ENCODE assay signal across 18 cellular contexts in the genomic region with DNA sequence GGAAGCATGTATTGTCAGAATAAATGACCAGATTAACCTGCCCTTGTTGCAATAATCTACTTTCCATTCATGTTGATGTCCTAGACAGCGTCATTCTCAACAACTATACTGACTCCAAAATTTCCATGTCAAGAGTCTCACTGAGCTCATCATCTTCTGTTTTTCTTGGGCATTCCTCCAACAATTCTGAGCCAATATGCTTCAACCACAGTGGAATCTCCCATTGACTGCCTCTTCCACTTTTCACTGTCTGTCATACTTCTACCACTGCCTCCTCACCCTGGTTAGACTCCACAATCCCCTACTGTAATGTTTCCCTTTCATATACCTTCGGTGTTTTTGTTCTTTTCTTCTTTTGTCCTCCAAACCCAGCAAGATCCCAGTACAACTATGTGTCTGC.
DNase-seq lines count a peak whose midpoint lies in the region; ATAC-seq, FAIRE-seq and TF ChIP-seq lines count a peak whose summit lies in the region.
"Had no signal": no experiment of that assay in that cellular context is flagged by ENCODE, and none has a peak within 500 bp of the region (broad histone marks: within the 10 kb centered on the region; RNA-seq: fewer than 3 reads in every experiment).

No MANE protein-coding gene starts in this region.

- peak overlapping the region; percentile 40 to 69; a peak in 5 of 6 replicates for H3K27ac ChIP-seq in A549
- H3K27ac ChIP-seq: lower lobe of right lung, sigmoid colon had no signal

- POLR2A ChIA-PET in A549 (lab: Yijun Ruan, JAX): no interaction called here

- H3K4me3 ChIP-seq in A549: no peak overlapping the region
- H3K4me3 ChIP-seq in astrocyte of the cerebellum (ENCODE audit: low read depth, low read length): no peak overlapping the region
- H3K4me3 ChIP-seq: lower lobe of right lung, sigmoid colon had no signal

- TF ChIP-seq CTCF in A549 (IDR thresholded peaks at IDR 0.05) (no peak), astrocyte of the cerebellum (IDR thresholded peaks at IDR 0.05; ENCODE audit: low read depth, low read length, missing control alignments) (no peak)

- H3K9me3 ChIP-seq in A549: peaks cover 12% of the 10 kb centered on the region
- H3K9me3 ChIP-seq: lower lobe of right lung, sigmoid colon had no signal

- H3K4me2 ChIP-seq in A549: no peak overlapping the region

- TF ChIP-seq RAD21 in A549 (conservative IDR thresholded peaks at IDR 0.05 in 1 of 2, IDR thresholded peaks at IDR 0.05 in 1 of 2): no peak

- ATAC-seq in A549: no peak; a peak in 1 of 6 replicates
- ATAC-seq in HG02642 (IDR thresholded peaks at IDR 0.05; ENCODE audit: poor library complexity, unreplicated experiment): no peak
- ATAC-seq: activated CD4-positive, CD25-positive, alpha-beta regulatory T cell treated with anti-CD3 and anti-CD28 coated beads, Interleukin-2, amount 50 U/mL, for 24 hours; lower lobe of right lung; T-helper 17 cell had no signal

- no peak for TF ChIP-seq POLR2A in A549 (IDR thresholded peaks at IDR 0.05; ENCODE audit: low read length)

- in situ Hi-C loops in astrocyte of the cerebellum (cut with HindIII; ENCODE audit: low sequenced_read_pairs): no loop called here

- WGBS in A549 (ENCODE audit: missing lambda C conversion rate): 86% methylated on average over 2 of the region's 2 CpGs

- FAIRE-seq in A549 (lab: Jason Lieb, UNC): no peak

- TF ChIP-seq EP300 in A549 (IDR thresholded peaks at IDR 0.05): no peak

- CTCF ChIA-PET in A549 (lab: Yijun Ruan, JAX): no interaction called here

- H3K4me1 ChIP-seq in A549: peaks cover 27% of the 10 kb centered on the region
- H3K4me1 ChIP-seq: lower lobe of right lung had no signal

- DNase-seq in A549 (ENCODE audit: low read depth in 1 of 2, low spot score in 1 of 2): no peak
- DNase-seq in GM04504 (ENCODE audit: low read depth): peak; percentile 76
- DNase-seq in astrocyte of the cerebellum (ENCODE audit: low read depth): peak; percentile 65
- DNase-seq in glomerular visceral epithelial cell (ENCODE audit: extremely low spot score): peak; percentile 83
- DNase-seq in NCI-H2081 (lab: John Stamatoyannopoulos, UW): no peak
- no peak for DNase-seq in activated CD4-positive, alpha-beta T cell treated with anti-CD3 and anti-CD28 coated beads for 1 hour
- DNase-seq in mucosa of gallbladder (ENCODE audit: low spot score): no peak
- DNase-seq: activated naive CD4-positive, alpha-beta T cell treated with anti-CD3 and anti-CD28 coated beads, Interleukin-2, amount 10 ng/mL, durations not matched to agents 7 days and 5 days; DMS79 treated with DMSO at 0.1 percent for 48 hours; lower lobe of right lung; NCI-H1930; NCI-H748 treated with DMSO at 0.1 percent for 48 hours; nephron progenitor cell; sigmoid colon; stimulated activated naive CD4-positive, alpha-beta T cell; T-helper 17 cell had no signal

TF ChIP-seq in A549, 52 proteins besides CTCF, POLR2A, EP300 and RAD21:
- TF ChIP-seq, protein P1, sequence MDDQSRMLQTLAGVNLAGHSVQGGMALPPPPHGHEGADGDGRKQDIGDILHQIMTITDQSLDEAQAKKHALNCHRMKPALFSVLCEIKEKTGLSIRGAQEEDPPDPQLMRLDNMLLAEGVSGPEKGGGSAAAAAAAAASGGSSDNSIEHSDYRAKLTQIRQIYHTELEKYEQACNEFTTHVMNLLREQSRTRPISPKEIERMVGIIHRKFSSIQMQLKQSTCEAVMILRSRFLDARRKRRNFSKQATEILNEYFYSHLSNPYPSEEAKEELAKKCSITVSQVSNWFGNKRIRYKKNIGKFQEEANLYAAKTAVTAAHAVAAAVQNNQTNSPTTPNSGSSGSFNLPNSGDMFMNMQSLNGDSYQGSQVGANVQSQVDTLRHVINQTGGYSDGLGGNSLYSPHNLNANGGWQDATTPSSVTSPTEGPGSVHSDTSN (IDR thresholded peaks at IDR 0.05): no peak
- TF ChIP-seq KDM5A (IDR thresholded peaks at IDR 0.05) (no peak), HDAC2 (IDR thresholded peaks at IDR 0.05) (no peak), CEBPB (IDR thresholded peaks at IDR 0.05) (no peak), JUN (IDR thresholded peaks at IDR 0.05) (no peak), EHMT2 (IDR thresholded peaks at IDR 0.05; ENCODE audit: low read depth) (no peak), SMC3 (IDR thresholded peaks at IDR 0.05) (no peak), BHLHE40 (IDR thresholded peaks at IDR 0.05; ENCODE audit: low read depth, low read length) (no peak), NFE2L2 (conservative IDR thresholded peaks at IDR 0.05; ENCODE audit: low read length) (no peak), JUNB (IDR thresholded peaks at IDR 0.05) (no peak), PHF8 (IDR thresholded peaks at IDR 0.05; ENCODE audit: borderline replicate concordance, low read depth) (no peak), RFX5 (IDR thresholded peaks at IDR 0.05) (no peak), TFCP2L1 (CRISPR knock-in tag; IDR thresholded peaks at IDR 0.05) (no peak), ZNF302 (CRISPR knock-in tag; IDR thresholded peaks at IDR 0.05) (no peak)
- TF ChIP-seq, protein P2, sequence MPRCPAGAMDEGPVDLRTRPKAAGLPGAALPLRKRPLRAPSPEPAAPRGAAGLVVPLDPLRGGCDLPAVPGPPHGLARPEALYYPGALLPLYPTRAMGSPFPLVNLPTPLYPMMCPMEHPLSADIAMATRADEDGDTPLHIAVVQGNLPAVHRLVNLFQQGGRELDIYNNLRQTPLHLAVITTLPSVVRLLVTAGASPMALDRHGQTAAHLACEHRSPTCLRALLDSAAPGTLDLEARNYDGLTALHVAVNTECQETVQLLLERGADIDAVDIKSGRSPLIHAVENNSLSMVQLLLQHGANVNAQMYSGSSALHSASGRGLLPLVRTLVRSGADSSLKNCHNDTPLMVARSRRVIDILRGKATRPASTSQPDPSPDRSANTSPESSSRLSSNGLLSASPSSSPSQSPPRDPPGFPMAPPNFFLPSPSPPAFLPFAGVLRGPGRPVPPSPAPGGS (IDR thresholded peaks at IDR 0.05): no peak
- TF ChIP-seq, protein P3, sequence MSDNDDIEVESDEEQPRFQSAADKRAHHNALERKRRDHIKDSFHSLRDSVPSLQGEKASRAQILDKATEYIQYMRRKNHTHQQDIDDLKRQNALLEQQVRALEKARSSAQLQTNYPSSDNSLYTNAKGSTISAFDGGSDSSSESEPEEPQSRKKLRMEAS (IDR thresholded peaks at IDR 0.05): no peak
- TF ChIP-seq, protein P4, sequence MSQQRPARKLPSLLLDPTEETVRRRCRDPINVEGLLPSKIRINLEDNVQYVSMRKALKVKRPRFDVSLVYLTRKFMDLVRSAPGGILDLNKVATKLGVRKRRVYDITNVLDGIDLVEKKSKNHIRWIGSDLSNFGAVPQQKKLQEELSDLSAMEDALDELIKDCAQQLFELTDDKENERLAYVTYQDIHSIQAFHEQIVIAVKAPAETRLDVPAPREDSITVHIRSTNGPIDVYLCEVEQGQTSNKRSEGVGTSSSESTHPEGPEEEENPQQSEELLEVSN (IDR thresholded peaks at IDR 0.05; ENCODE audit: borderline replicate concordance, low read depth): no peak
- TF ChIP-seq, protein P5, sequence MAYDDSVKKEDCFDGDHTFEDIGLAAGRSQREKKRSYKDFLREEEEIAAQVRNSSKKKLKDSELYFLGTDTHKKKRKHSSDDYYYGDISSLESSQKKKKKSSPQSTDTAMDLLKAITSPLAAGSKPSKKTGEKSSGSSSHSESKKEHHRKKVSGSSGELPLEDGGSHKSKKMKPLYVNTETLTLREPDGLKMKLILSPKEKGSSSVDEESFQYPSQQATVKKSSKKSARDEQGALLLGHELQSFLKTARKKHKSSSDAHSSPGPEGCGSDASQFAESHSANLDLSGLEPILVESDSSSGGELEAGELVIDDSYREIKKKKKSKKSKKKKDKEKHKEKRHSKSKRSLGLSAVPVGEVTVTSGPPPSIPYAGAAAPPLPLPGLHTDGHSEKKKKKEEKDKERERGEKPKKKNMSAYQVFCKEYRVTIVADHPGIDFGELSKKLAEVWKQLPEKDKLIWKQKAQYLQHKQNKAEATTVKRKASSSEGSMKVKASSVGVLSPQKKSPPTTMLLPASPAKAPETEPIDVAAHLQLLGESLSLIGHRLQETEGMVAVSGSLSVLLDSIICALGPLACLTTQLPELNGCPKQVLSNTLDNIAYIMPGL (CRISPR knock-in tag; IDR thresholded peaks at IDR 0.05; ENCODE audit: borderline replicate concordance): no peak
- TF ChIP-seq, protein P6, sequence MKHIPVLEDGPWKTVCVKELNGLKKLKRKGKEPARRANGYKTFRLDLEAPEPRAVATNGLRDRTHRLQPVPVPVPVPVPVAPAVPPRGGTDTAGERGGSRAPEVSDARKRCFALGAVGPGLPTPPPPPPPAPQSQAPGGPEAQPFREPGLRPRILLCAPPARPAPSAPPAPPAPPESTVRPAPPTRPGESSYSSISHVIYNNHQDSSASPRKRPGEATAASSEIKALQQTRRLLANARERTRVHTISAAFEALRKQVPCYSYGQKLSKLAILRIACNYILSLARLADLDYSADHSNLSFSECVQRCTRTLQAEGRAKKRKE (CRISPR knock-in tag; IDR thresholded peaks at IDR 0.05; ENCODE audit: low read depth): no peak
TF ChIP-seq in A549: peak in this region for 0.

Comparison
In these comparisons a context has a peak if more than half of its experiments do, and no peak if none do; other contexts are left out.
1. DNase-seq: peak in GM04504 (single experiment), astrocyte of the cerebellum (single experiment) and glomerular visceral epithelial cell (single experiment); none in A549 (0 of 2), NCI-H2081 (0 of 2), activated CD4-positive, alpha-beta T cell treated with anti-CD3 and anti-CD28 coated beads for 1 hour (single experiment) and mucosa of gallbladder (single experiment).